ENCODE assay signal across 21 cellular contexts in genomic region chr20:4113546-4113945, GRCh38. TPM values are rescaled to one million over a fixed set of nuclear protein-coding genes. Genes with fewer than 3 reads are reported as not detected.
DNase-seq lines count a peak whose midpoint lies in the region; ATAC-seq, FAIRE-seq and TF ChIP-seq lines count a peak whose summit lies in the region.
"Had no signal": no experiment of that assay in that cellular context is flagged by ENCODE, and none has a peak within 500 bp of the region (broad histone marks: within the 10 kb centered on the region; RNA-seq: fewer than 3 reads in every experiment).

No MANE protein-coding gene starts in this region.

- no peak overlapping the region for H3K4me3 Mint-ChIP-seq in stimulated activated naive CD8-positive, alpha-beta T cell treated with anti-CD3 and anti-CD28 coated beads, Interleukin-15, amount 100 ng/mL, for 72 hours
- H3K4me3 Mint-ChIP-seq: CD14-positive monocyte had no signal

- intact Hi-C loops in endothelial cell of umbilical vein (cut with micrococcal nuclease) (no loop called here), ascending aorta (cut with DNase I) (no loop called here)

- H3K27ac Mint-ChIP-seq in stimulated activated naive CD8-positive, alpha-beta T cell treated with anti-CD3 and anti-CD28 coated beads, Interleukin-15, amount 100 ng/mL, for 72 hours = no peak overlapping the region
- H3K27ac Mint-ChIP-seq: IgD-negative memory B cell had no signal

- dilution Hi-C loops in endothelial cell of umbilical vein (cut with MboI; ENCODE audit: extremely low pct_ligation_motif_present, low sequenced_read_pairs) = no loop called here

- H3K36me3 ChIP-seq in BLaER1 treated with 17β-estradiol and CSF1 and Interleukin-3, amounts not matched to agents 10 nM and 100 nM = no peaks in the 10 kb centered on the region
- no peaks in the 10 kb centered on the region for H3K36me3 ChIP-seq in endothelial cell of umbilical vein (ENCODE audit: control insufficient read depth in 2 of 2, extremely low read depth in 1 of 2, insufficient read depth in 2 of 2, low read length in 2 of 2)
- H3K36me3 ChIP-seq in ascending aorta = no peaks in the 10 kb centered on the region
- H3K36me3 ChIP-seq: MG63, SJCRH30 had no signal

- H3K4me3 ChIP-seq in BLaER1 treated with 17β-estradiol and CSF1 and Interleukin-3, amounts not matched to agents 10 nM and 100 nM = no peak overlapping the region
- H3K4me3 ChIP-seq in endothelial cell of umbilical vein (replicated peaks in 1 of 3; ENCODE audit: insufficient read depth in 1 of 3, low read depth in 1 of 3, low read length in 3 of 3) (no peak overlapping the region), ascending aorta (no peak overlapping the region)
- H3K4me3 ChIP-seq: GM23248, MG63, SJCRH30 had no signal

- TF ChIP-seq POLR2A in endothelial cell of umbilical vein (IDR thresholded peaks at IDR 0.05; ENCODE audit: low read depth, low read length) = no peak

- H3K27ac ChIP-seq in BLaER1 treated with 17β-estradiol and CSF1 and Interleukin-3, amounts not matched to agents 10 nM and 100 nM = no peak overlapping the region
- H3K27ac ChIP-seq in endothelial cell of umbilical vein (ENCODE audit: insufficient read depth, low read depth, low read length) (no peak overlapping the region), ascending aorta (no peak overlapping the region)
- H3K27ac ChIP-seq: GM23248, SJCRH30 had no signal

- peaks cover 21% of the 10 kb centered on the region for H3K27me3 Mint-ChIP-seq in stimulated activated naive CD8-positive, alpha-beta T cell treated with anti-CD3 and anti-CD28 coated beads, Interleukin-15, amount 100 ng/mL, for 72 hours

- no peak overlapping the region for H2AFZ ChIP-seq in endothelial cell of umbilical vein (ENCODE audit: low read depth, low read length)
- H2AFZ ChIP-seq: GM23248 had no signal

- H3K9me3 ChIP-seq in BLaER1 treated with 17β-estradiol and CSF1 and Interleukin-3, amounts not matched to agents 10 nM and 100 nM (replicated peaks in 1 of 11) = peaks cover 0 to 8% (median 0%) of the 10 kb centered on the region in 11 experiments; a peak in 4 of 22 replicates
- H3K9me3 ChIP-seq in endothelial cell of umbilical vein (replicated peaks; ENCODE audit: control insufficient read depth, insufficient read depth, low read length) = no peaks in the 10 kb centered on the region
- no peaks in the 10 kb centered on the region for H3K9me3 ChIP-seq in ascending aorta
- H3K9me3 ChIP-seq: MG63, SJCRH30 had no signal

- peaks cover 26 to 82% (median 53%) of the 10 kb centered on the region in 10 experiments for H3K4me1 ChIP-seq in BLaER1 treated with 17β-estradiol and CSF1 and Interleukin-3, amounts not matched to agents 10 nM and 100 nM
- H3K4me1 ChIP-seq in endothelial cell of umbilical vein (ENCODE audit: control insufficient read depth, extremely low read depth, insufficient read depth, low read length) (peaks cover 6% of the 10 kb centered on the region), ascending aorta (peaks cover 0 to 3% of the 10 kb centered on the region in 2 donors)

- no peak overlapping the region for H3K9ac ChIP-seq in BLaER1 treated with 17β-estradiol and CSF1 and Interleukin-3, amounts not matched to agents 10 nM and 100 nM
- no peak overlapping the region for H3K9ac ChIP-seq in endothelial cell of umbilical vein (replicated peaks; ENCODE audit: extremely low read depth, insufficient read depth, low read length)
- H3K9ac ChIP-seq: GM23248 had no signal

- CTCF ChIA-PET in endothelial cell of umbilical vein (lab: Charles Lee) = interaction anchor here (1.0 to 1.7 kb wide), 4 partner anchors 8 to 82 kb away, joined by 3 to 4 read pairs (median 4); no protein-coding TSS in a partner anchor

- no peaks in the 10 kb centered on the region for H3K27me3 ChIP-seq in BLaER1 treated with 17β-estradiol and CSF1 and Interleukin-3, amounts not matched to agents 10 nM and 100 nM
- H3K27me3 ChIP-seq in endothelial cell of umbilical vein (ENCODE audit: control insufficient read depth in 2 of 2, insufficient read depth in 2 of 2, low read length in 2 of 2) (no peaks in the 10 kb centered on the region), ascending aorta (no peaks in the 10 kb centered on the region)
- H3K27me3 ChIP-seq: MG63, SJCRH30 had no signal

- POLR2A ChIA-PET in endothelial cell of umbilical vein (lab: Charles Lee) = no interaction called here

- no TSS peak for BruUV-seq in endothelial cell of umbilical vein (replicated peaks; lab: Mats Ljungman, UMichigan)

- TF ChIP-seq CTCF in endothelial cell of umbilical vein (IDR thresholded peaks at IDR 0.05; ENCODE audit: extremely low read depth in 1 of 2, insufficient read depth in 1 of 2, low read depth in 1 of 2, low read length in 2 of 2) (no peak), ascending aorta (IDR thresholded peaks at IDR 0.05) (no peak)

- in situ Hi-C loops in G401 (cut with HindIII; ENCODE audit: low sequenced_read_pairs) = no loop called here

- H3K79me2 ChIP-seq in endothelial cell of umbilical vein (ENCODE audit: control insufficient read depth, insufficient read depth, low read length) = no peaks in the 10 kb centered on the region

- H3K4me1 Mint-ChIP-seq in stimulated activated naive CD8-positive, alpha-beta T cell treated with anti-CD3 and anti-CD28 coated beads, Interleukin-15, amount 100 ng/mL, for 72 hours = peaks cover 25% of the 10 kb centered on the region

- no peaks in the 10 kb centered on the region for H4K20me1 ChIP-seq in BLaER1 treated with 17β-estradiol and CSF1 and Interleukin-3, amounts not matched to agents 10 nM and 100 nM
- H4K20me1 ChIP-seq in endothelial cell of umbilical vein (replicated peaks; ENCODE audit: control insufficient read depth, extremely low read depth, insufficient read depth, low read length) = no peaks in the 10 kb centered on the region

- no peaks in the 10 kb centered on the region for H3K9me1 ChIP-seq in endothelial cell of umbilical vein (replicated peaks; ENCODE audit: control insufficient read depth, extremely low read depth, insufficient read depth, low read length)

- DNase-seq in G401 (ENCODE audit: low spot score) (peak; percentile 33), RPMI8226 (peak; percentile 52), endothelial cell of umbilical vein (ENCODE audit: low read depth, low spot score) (no peak), activated gamma-delta T cell treated with Interleukin-2 at 50 U/mL for 16 hours (no peak), ascending aorta (ENCODE audit: low spot score in 2 of 2) (no peak)
- DNase-seq in stimulated activated naive CD8-positive, alpha-beta T cell treated with anti-CD3 and anti-CD28 coated beads, Interleukin-15, amount 100 ng/mL, for 72 hours = no peak
- DNase-seq: AML-193, DMS79 treated with DMSO at 0.1 percent for 48 hours, GM23248, MG63, NCI-H1092, NCI-H146, NCI-H2029 treated with DMSO at 0.1 percent for 48 hours, NCI-H748 treated with DMSO at 0.1 percent for 48 hours, SJCRH30 had no signal

- no peaks in the 10 kb centered on the region for H3K9me3 Mint-ChIP-seq in stimulated activated naive CD8-positive, alpha-beta T cell treated with anti-CD3 and anti-CD28 coated beads, Interleukin-15, amount 100 ng/mL, for 72 hours
- H3K9me3 Mint-ChIP-seq: IgD-negative memory B cell had no signal

- peak; percentile 35 for FAIRE-seq in endothelial cell of umbilical vein (lab: Jason Lieb, UNC)
- FAIRE-seq: G401.6 had no signal

- H3K4me2 ChIP-seq in BLaER1 treated with 17β-estradiol and CSF1 and Interleukin-3, amounts not matched to agents 10 nM and 100 nM = peak overlapping the region in 6 of 11 experiments; percentile 29 to 75 (median 70); a peak in 9 of 22 replicates
- no peak overlapping the region for H3K4me2 ChIP-seq in endothelial cell of umbilical vein (ENCODE audit: insufficient read depth, low read length)

- ATAC-seq in GM19324 (IDR thresholded peaks at IDR 0.05; ENCODE audit: low FRiP score, unreplicated experiment) = no peak
- no peak for ATAC-seq in stimulated activated naive CD8-positive, alpha-beta T cell treated with anti-CD3 and anti-CD28 coated beads, Interleukin-15, amount 100 ng/mL, for 72 hours
- ATAC-seq: HCT116 had no signal

TF ChIP-seq in endothelial cell of umbilical vein, 7 proteins besides CTCF, POLR2A, EP300 and RAD21:
- TF ChIP-seq JUN (IDR thresholded peaks at IDR 0.05; ENCODE audit: borderline replicate concordance, insufficient read depth, insufficient read length, low read depth) (no peak), FOS (IDR thresholded peaks at IDR 0.05; ENCODE audit: borderline replicate concordance, insufficient read depth, low read length) (no peak), GATA2 (IDR thresholded peaks at IDR 0.05; ENCODE audit: insufficient read depth, insufficient read length, low read depth, low read length) (no peak)
- TF ChIP-seq, protein P1, sequence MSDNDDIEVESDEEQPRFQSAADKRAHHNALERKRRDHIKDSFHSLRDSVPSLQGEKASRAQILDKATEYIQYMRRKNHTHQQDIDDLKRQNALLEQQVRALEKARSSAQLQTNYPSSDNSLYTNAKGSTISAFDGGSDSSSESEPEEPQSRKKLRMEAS (IDR thresholded peaks at IDR 0.05; ENCODE audit: insufficient read depth, insufficient read length) = no peak

RNA-seq across cellular contexts. Expression of gene SMOX, which starts 35.1 kb away (rescaled TPM):
- total RNA-seq in G401 (2014; rRNA removed; shearing (Covaris generic)) = 9.2 and 13.3 TPM in 2 replicates
- total RNA-seq in endothelial cell of umbilical vein (13.7 and 21.8 TPM in 2 replicates), ascending aorta (4.9 TPM)
- 14.1 and 15.3 TPM in 2 replicates for polyA plus RNA-seq in endothelial cell of umbilical vein
- 9.7 and 10.5 TPM in 2 replicates for polyA plus RNA-seq in endothelial cell of umbilical vein (2011; cell fraction: cytosol; rRNA removed)
- 7.6 and 11.4 TPM in 2 replicates for polyA plus RNA-seq in endothelial cell of umbilical vein (2011; cell fraction: nucleus; rRNA removed)
- 25.1 and 26.9 TPM in 2 replicates for polyA plus RNA-seq in endothelial cell of umbilical vein (2012)
- 3.0 and 3.2 TPM in 2 replicates for polyA minus RNA-seq in endothelial cell of umbilical vein
- 16.9 TPM for polyA minus RNA-seq in endothelial cell of umbilical vein (2011; cell fraction: cytosol; rRNA and poly(A)+ RNA removed)
- 2.8 and 5.3 TPM in 2 replicates for polyA minus RNA-seq in endothelial cell of umbilical vein (2011; cell fraction: nucleus; rRNA and poly(A)+ RNA removed)

Comparison
In these comparisons a context has a peak if more than half of its experiments do, and no peak if none do; other contexts are left out.
1. DNase-seq: peak in G401 (single experiment) and RPMI8226 (single experiment); none in endothelial cell of umbilical vein (single experiment), activated gamma-delta T cell treated with Interleukin-2 at 50 U/mL for 16 hours (single experiment), ascending aorta (0 of 2) and stimulated activated naive CD8-positive, alpha-beta T cell treated with anti-CD3 and anti-CD28 coated beads, Interleukin-15, amount 100 ng/mL, for 72 hours (0 of 2).